Comparison of ENCODE assay signal across 8 cellular contexts in genomic region chr5:115179068-115179958, GRCh38. TPM values are rescaled to one million over a fixed set of nuclear protein-coding genes. Genes with fewer than 3 reads are reported as not detected.
DNase-seq lines count a peak whose midpoint lies in the region; ATAC-seq, FAIRE-seq and TF ChIP-seq lines count a peak whose summit lies in the region.

No MANE protein-coding gene starts in this region.

- no peaks in the 10 kb centered on the region for H3K36me3 ChIP-seq in astrocyte (ENCODE audit: insufficient read depth, low read length)
- H3K36me3 ChIP-seq in kidney epithelial cell (ENCODE audit: control insufficient read depth, insufficient read depth, low read length), result no peaks in the 10 kb centered on the region
- H3K36me3 ChIP-seq in suprapubic skin, result no peaks in the 10 kb centered on the region

- H3K4me3 ChIP-seq in astrocyte (ENCODE audit: insufficient read depth, low read depth, low read length), result peak overlapping the region; percentile 70
- H3K4me3 ChIP-seq in kidney epithelial cell (ENCODE audit: low read depth, low read length), result peak overlapping the region; percentile 49
- peak overlapping the region; percentile 52 for H3K4me3 ChIP-seq in suprapubic skin

- DNase-seq in AG08396 (ENCODE audit: low spot score), result peak; percentile 51
- no peak for DNase-seq in astrocyte (ENCODE audit: low read depth)
- no peak for DNase-seq in kidney epithelial cell (ENCODE audit: low read depth)
- no peak for DNase-seq in suprapubic skin (ENCODE audit: low spot score in 2 of 2)
- DNase-seq in superior temporal gyrus (ENCODE audit: extremely low spot score), result no peak

- H3K27me3 ChIP-seq in astrocyte (ENCODE audit: insufficient read depth, low read length) (peaks cover 29% of the 10 kb centered on the region), kidney epithelial cell (ENCODE audit: control insufficient read depth, insufficient read depth, low read length) (peaks cover 31% of the 10 kb centered on the region), suprapubic skin (peaks cover 80% of the 10 kb centered on the region)

- H4K20me1 ChIP-seq in astrocyte (ENCODE audit: insufficient read depth, low read length), result no peaks in the 10 kb centered on the region

- FAIRE-seq in astrocyte (lab: Jason Lieb, UNC), result no peak

- H3K9me3 Mint-ChIP-seq in astrocyte (ENCODE audit: unreplicated experiment), result no peaks in the 10 kb centered on the region

- no peaks in the 10 kb centered on the region for H3K4me1 Mint-ChIP-seq in astrocyte (ENCODE audit: low read depth, unreplicated experiment)

- H3K27ac ChIP-seq in astrocyte (ENCODE audit: low read depth, low read length), result no peak overlapping the region
- H3K27ac ChIP-seq in suprapubic skin, result no peak overlapping the region

- H3K27ac Mint-ChIP-seq in astrocyte (ENCODE audit: unreplicated experiment), result peak overlapping the region; percentile 18

- ATAC-seq in GM18867 (IDR thresholded peaks at IDR 0.05; ENCODE audit: unreplicated experiment) (peak; percentile 22), HG03439 (IDR thresholded peaks at IDR 0.05; ENCODE audit: unreplicated experiment) (peak; percentile 30), HG03457 (IDR thresholded peaks at IDR 0.05; ENCODE audit: unreplicated experiment) (no peak)

- TF ChIP-seq CTCF in astrocyte (IDR thresholded peaks at IDR 0.05; ENCODE audit: insufficient read depth, low read depth, low read length), result no peak
- no peak for TF ChIP-seq CTCF in kidney epithelial cell (IDR thresholded peaks at IDR 0.05; ENCODE audit: insufficient read depth, low read length, poor library complexity, severe bottlenecking)
- no peak for TF ChIP-seq CTCF in suprapubic skin (IDR thresholded peaks at IDR 0.05)

- H3K27me3 Mint-ChIP-seq in astrocyte (ENCODE audit: low read depth, unreplicated experiment), result peaks cover 54% of the 10 kb centered on the region

- peak overlapping the region; percentile 94 for H3K4me2 ChIP-seq in astrocyte (ENCODE audit: low read length)

- 23% methylated on average over 16 of the region's 75 CpGs for WGBS in suprapubic skin

- peak overlapping the region; percentile 71 for H3K9ac ChIP-seq in astrocyte (ENCODE audit: low read length)

- peak overlapping the region; percentile 84 for H2AFZ ChIP-seq in astrocyte (ENCODE audit: low read depth, low read length)

- H3K36me3 Mint-ChIP-seq in astrocyte (ENCODE audit: low read depth, unreplicated experiment), result peaks cover 2% of the 10 kb centered on the region

- peak overlapping the region; percentile 87 for H3K4me3 Mint-ChIP-seq in astrocyte (ENCODE audit: unreplicated experiment)

- H3K79me2 ChIP-seq in astrocyte (ENCODE audit: insufficient read depth, low read length), result no peaks in the 10 kb centered on the region

- TF ChIP-seq POLR2A in suprapubic skin (IDR thresholded peaks at IDR 0.05), result no peak

- TF ChIP-seq EP300 in suprapubic skin (IDR thresholded peaks at IDR 0.05), result no peak

- H3K4me1 ChIP-seq in astrocyte (ENCODE audit: insufficient read depth, low read length) (peaks cover 8% of the 10 kb centered on the region), suprapubic skin (peaks cover 20% of the 10 kb centered on the region)

- no peaks in the 10 kb centered on the region for H3K9me3 ChIP-seq in astrocyte (ENCODE audit: insufficient read depth, low read depth, low read length)
- no peaks in the 10 kb centered on the region for H3K9me3 ChIP-seq in suprapubic skin

RNA-seq across cellular contexts. Expression of gene TRIM36, which starts 9.6 kb away (rescaled TPM):
- total RNA-seq in astrocyte (4.4 and 5.9 TPM in 2 replicates), kidney epithelial cell (5.0 and 7.9 TPM in 2 replicates), suprapubic skin (1 to 10 TPM; 1.1 to 4.0 (median 2.0) TPM)
